28 cellular contexts compared by ENCODE assay signal in genomic region chr10:13973742-13974141, GRCh38.
DNase-seq lines count a peak whose midpoint lies in the region; TF ChIP-seq lines count a peak whose summit lies in the region.
"Had no signal": no experiment of that assay in that cellular context is flagged by ENCODE, and none has a peak within 500 bp of the region (broad histone marks: within the 10 kb centered on the region; RNA-seq: fewer than 3 reads in every experiment).

No MANE protein-coding gene starts in this region.

- H3K4me3 Mint-ChIP-seq in activated T-helper 2 cell treated with anti-CD3 and anti-CD28 coated beads, Interferon-gamma antibody, Interleukin-2, Interleukin-4, amounts not matched to agents 10 μg/mL and 5 μg/mL and 100 μg/mL, durations not matched to agents 14 hours and 24 hours and 36 hours (ENCODE audit: low read depth), result no peak overlapping the region
- H3K4me3 Mint-ChIP-seq: brain; CD4-positive, CD25-positive, alpha-beta regulatory T cell had no signal

- H2AFZ ChIP-seq in SK-N-SH (ENCODE audit: low read depth), result no peak overlapping the region
- no peak overlapping the region for H2AFZ ChIP-seq in osteoblast (ENCODE audit: low read length)
- H2AFZ ChIP-seq: GM23248, hepatocyte had no signal

- H3K4me1 ChIP-seq in SK-N-SH (ENCODE audit: control insufficient read depth in 1 of 2, insufficient read depth in 2 of 2, low read depth in 1 of 2, low read length in 1 of 2) (peaks cover 20 to 23% of the 10 kb centered on the region in 2 experiments), osteoblast (ENCODE audit: insufficient read depth, low read length) (peaks cover 48% of the 10 kb centered on the region)
- H3K4me1 ChIP-seq: gastrocnemius medialis, psoas muscle, testis, uterus had no signal

- no peaks in the 10 kb centered on the region for H3K36me3 Mint-ChIP-seq in activated T-helper 2 cell treated with anti-CD3 and anti-CD28 coated beads, Interferon-gamma antibody, Interleukin-2, Interleukin-4, amounts not matched to agents 10 μg/mL and 5 μg/mL and 100 μg/mL, durations not matched to agents 14 hours and 24 hours and 36 hours (ENCODE audit: low read depth)
- H3K36me3 Mint-ChIP-seq: CD4-positive, CD25-positive, alpha-beta regulatory T cell had no signal

- no peaks in the 10 kb centered on the region for H3K27me3 ChIP-seq in SK-N-SH (ENCODE audit: insufficient read depth)
- H3K27me3 ChIP-seq in osteoblast (ENCODE audit: insufficient read depth, low read length), result no peaks in the 10 kb centered on the region
- H3K27me3 ChIP-seq: gastrocnemius medialis, testis, uterus had no signal

- no peaks in the 10 kb centered on the region for H4K20me1 ChIP-seq in SK-N-SH (ENCODE audit: insufficient read depth)
- H4K20me1 ChIP-seq in osteoblast (ENCODE audit: insufficient read depth, low read length), result no peaks in the 10 kb centered on the region

- DNase-seq in M059J (ENCODE audit: low read depth) (peak; percentile 26), SK-N-SH (peak; percentile 42), fibroblast of peridontal ligament (ENCODE audit: extremely low read depth) (peak; percentile 86), osteoblast (ENCODE audit: insufficient read length, low spot score, missing footprints) (peak; percentile 66), LoVo (ENCODE audit: low spot score) (no peak)
- DNase-seq in activated T-helper 2 cell treated with anti-CD3 and anti-CD28 coated beads, Interferon-gamma antibody, Interleukin-2, Interleukin-4, amounts not matched to agents 10 μg/mL and 5 μg/mL and 100 μg/mL, durations not matched to agents 14 hours and 24 hours and 36 hours (ENCODE audit: low spot score), result no peak
- no peak for DNase-seq in stimulated activated CD8-positive, alpha-beta memory T cell treated with anti-CD3 and anti-CD28 coated beads, Interleukin-4, amount 100 ng/mL, for 48 hours
- DNase-seq: activated CD4-positive, alpha-beta T cell treated with anti-CD3 and anti-CD28 coated beads for 4 hours; activated CD8-positive, alpha-beta memory T cell treated with anti-CD3 and anti-CD28 coated beads for 24 hours; CD4-positive, CD25-positive, alpha-beta regulatory T cell; effector CD8-positive, alpha-beta T cell; gastrocnemius medialis; GM23248; Karpas-422; mesendoderm; MV-4-11; NCI-H1694; NCI-H2171 treated with DMSO at 0.1 percent for 48 hours; NCI-H748 treated with DMSO at 0.1 percent for 48 hours; psoas muscle; stimulated activated naive CD8-positive, alpha-beta T cell treated with anti-CD3 and anti-CD28 coated beads, Interleukin-15, Interleukin-2, amounts not matched to agents 100 U/mL and 50 U/mL, for 24 hours; testis; uterus had no signal

- H3K9me2 ChIP-seq in SK-N-SH, result no peaks in the 10 kb centered on the region

- peak overlapping the region; percentile 67; the same call in 1 of the 2 replicates for H3K4me2 ChIP-seq in SK-N-SH
- peak overlapping the region; percentile 8 for H3K4me2 ChIP-seq in osteoblast (ENCODE audit: insufficient read depth, low read length)
- H3K4me2 ChIP-seq: hepatocyte had no signal

- H3K9me3 Mint-ChIP-seq in activated T-helper 2 cell treated with anti-CD3 and anti-CD28 coated beads, Interferon-gamma antibody, Interleukin-2, Interleukin-4, amounts not matched to agents 10 μg/mL and 5 μg/mL and 100 μg/mL, durations not matched to agents 14 hours and 24 hours and 36 hours, result no peaks in the 10 kb centered on the region
- H3K9me3 Mint-ChIP-seq: brain; CD4-positive, CD25-positive, alpha-beta regulatory T cell had no signal

- H3F3A ChIP-seq in SK-N-SH (replicated peaks; ENCODE audit: insufficient read depth), result peaks cover 29% of the 10 kb centered on the region

- WGBS in SK-N-SH (ENCODE audit: low lambda C conversion rate), result 22% methylated on average over 4 of the region's 4 CpGs

- H3K79me2 ChIP-seq in SK-N-SH (ENCODE audit: insufficient read depth) (peaks cover 10% of the 10 kb centered on the region; the same call in 1 of the 2 replicates), osteoblast (ENCODE audit: insufficient read depth, low read length) (no peaks in the 10 kb centered on the region)
- H3K79me2 ChIP-seq: hepatocyte had no signal

- H3K36me3 ChIP-seq in SK-N-SH (replicated peaks in 1 of 2; ENCODE audit: control insufficient read depth in 1 of 2, insufficient read depth in 2 of 2, low read length in 1 of 2), result no peaks in the 10 kb centered on the region
- H3K36me3 ChIP-seq in osteoblast (ENCODE audit: insufficient read depth, low read length), result no peaks in the 10 kb centered on the region
- H3K36me3 ChIP-seq: gastrocnemius medialis, neutrophil, uterus had no signal

- intact Hi-C loops in activated T-helper 2 cell treated with anti-CD3 and anti-CD28 coated beads, Interferon-gamma antibody, Interleukin-2, Interleukin-4, amounts not matched to agents 10 μg/mL and 5 μg/mL and 100 μg/mL, durations not matched to agents 14 hours and 24 hours and 36 hours (cut with micrococcal nuclease), result no loop called here

- peaks cover 2% of the 10 kb centered on the region for H3K27me3 Mint-ChIP-seq in activated T-helper 2 cell treated with anti-CD3 and anti-CD28 coated beads, Interferon-gamma antibody, Interleukin-2, Interleukin-4, amounts not matched to agents 10 μg/mL and 5 μg/mL and 100 μg/mL, durations not matched to agents 14 hours and 24 hours and 36 hours (ENCODE audit: low read depth)
- H3K27me3 Mint-ChIP-seq: CD4-positive, CD25-positive, alpha-beta regulatory T cell had no signal

- H3K9ac ChIP-seq in SK-N-SH, result no peak overlapping the region; the same call in 1 of the 2 replicates
- H3K9ac ChIP-seq: GM23248 had no signal

- H3K4me3 ChIP-seq in SK-N-SH (ENCODE audit: low read depth in 2 of 2, low read length in 1 of 2) (no peak overlapping the region), osteoblast (ENCODE audit: insufficient read depth, low read length) (no peak overlapping the region)
- H3K4me3 ChIP-seq: gastrocnemius medialis, GM23248, hepatocyte, psoas muscle, testis, uterus had no signal

- CTCF ChIA-PET in SK-N-SH (lab: Yijun Ruan, JAX), result interaction anchor here (1.8 kb wide), 1 partner anchor 118 kb away, joined by 4 read pairs; no protein-coding TSS in a partner anchor

- H3K9me3 ChIP-seq in SK-N-SH (no peaks in the 10 kb centered on the region), osteoblast (ENCODE audit: low read depth, low read length) (no peaks in the 10 kb centered on the region)
- H3K9me3 ChIP-seq: gastrocnemius medialis, neutrophil, psoas muscle, testis, uterus had no signal

- no peaks in the 10 kb centered on the region for H3K4me1 Mint-ChIP-seq in activated T-helper 2 cell treated with anti-CD3 and anti-CD28 coated beads, Interferon-gamma antibody, Interleukin-2, Interleukin-4, amounts not matched to agents 10 μg/mL and 5 μg/mL and 100 μg/mL, durations not matched to agents 14 hours and 24 hours and 36 hours (ENCODE audit: low read depth)
- H3K4me1 Mint-ChIP-seq: CD4-positive, CD25-positive, alpha-beta regulatory T cell had no signal

- POLR2A ChIA-PET in SK-N-SH (lab: Yijun Ruan, JAX), result no interaction called here

- TF ChIP-seq CTCF in SK-N-SH (IDR thresholded peaks at IDR 0.05), result no peak
- no peak for TF ChIP-seq CTCF in osteoblast (IDR thresholded peaks at IDR 0.05; ENCODE audit: extremely low read depth, low read depth, low read length)

- no peak overlapping the region for H3K27ac Mint-ChIP-seq in activated T-helper 2 cell treated with anti-CD3 and anti-CD28 coated beads, Interferon-gamma antibody, Interleukin-2, Interleukin-4, amounts not matched to agents 10 μg/mL and 5 μg/mL and 100 μg/mL, durations not matched to agents 14 hours and 24 hours and 36 hours
- H3K27ac Mint-ChIP-seq: brain; CD4-positive, CD25-positive, alpha-beta regulatory T cell had no signal

- peak overlapping the region; percentile 82 to 87; a peak in 3 of 4 replicates for H3K27ac ChIP-seq in SK-N-SH (ENCODE audit: low read depth in 2 of 2, low read length in 1 of 2)
- no peak overlapping the region for H3K27ac ChIP-seq in osteoblast (ENCODE audit: low read depth, low read length)
- H3K27ac ChIP-seq: gastrocnemius medialis, GM23248, hepatocyte, HL-60, neutrophil, psoas muscle, testis, uterus, VCaP had no signal

- TF ChIP-seq EP300 in SK-N-SH (IDR thresholded peaks at IDR 0.05; ENCODE audit: borderline replicate concordance in 1 of 2, low read depth in 1 of 2, low read length in 1 of 2), result 0 out of 4 replicates have a peak, but pooled peaks of 1 of the 2 experiments have one; percentile 10

- no peak for TF ChIP-seq RAD21 in SK-N-SH (IDR thresholded peaks at IDR 0.05; ENCODE audit: low read length)

TF ChIP-seq in SK-N-SH, 30 proteins besides CTCF, POLR2A, EP300 and RAD21 (continues in another document):
- TF ChIP-seq FOSL2 (IDR thresholded peaks at IDR 0.05; ENCODE audit: borderline replicate concordance, low read depth) (no peak), TEAD4 (IDR thresholded peaks at IDR 0.05; ENCODE audit: borderline replicate concordance, insufficient read depth) (no peak), TCF12 (IDR thresholded peaks at IDR 0.05) (peak; percentile 40; the same call in 1 of the 2 replicates), REST (IDR thresholded peaks at IDR 0.05; ENCODE audit: low read depth, low read length) (no peak), CHD2 (IDR thresholded peaks at IDR 0.05; ENCODE audit: low read length, partially characterized antibody) (no peak)

Comparison
In these comparisons a context has a peak if more than half of its experiments do, and no peak if none do; other contexts are left out.
1. DNase-seq: peak in M059J (single experiment), SK-N-SH (single experiment), fibroblast of peridontal ligament (single experiment) and osteoblast (single experiment); none in LoVo (single experiment), activated T-helper 2 cell treated with anti-CD3 and anti-CD28 coated beads, Interferon-gamma antibody, Interleukin-2, Interleukin-4, amounts not matched to agents 10 μg/mL and 5 μg/mL and 100 μg/mL, durations not matched to agents 14 hours and 24 hours and 36 hours (single experiment) and stimulated activated CD8-positive, alpha-beta memory T cell treated with anti-CD3 and anti-CD28 coated beads, Interleukin-4, amount 100 ng/mL, for 48 hours (single experiment).